2 cellular contexts compared by ENCODE assay signal in genomic region chr1:6035719-6036118, GRCh38.
TF ChIP-seq lines count a peak whose summit lies in the region.

No MANE protein-coding gene starts in this region.

TF ChIP-seq in HCT116, 20 proteins besides CTCF, POLR2A, EP300 and RAD21:
- TF ChIP-seq, protein P1, sequence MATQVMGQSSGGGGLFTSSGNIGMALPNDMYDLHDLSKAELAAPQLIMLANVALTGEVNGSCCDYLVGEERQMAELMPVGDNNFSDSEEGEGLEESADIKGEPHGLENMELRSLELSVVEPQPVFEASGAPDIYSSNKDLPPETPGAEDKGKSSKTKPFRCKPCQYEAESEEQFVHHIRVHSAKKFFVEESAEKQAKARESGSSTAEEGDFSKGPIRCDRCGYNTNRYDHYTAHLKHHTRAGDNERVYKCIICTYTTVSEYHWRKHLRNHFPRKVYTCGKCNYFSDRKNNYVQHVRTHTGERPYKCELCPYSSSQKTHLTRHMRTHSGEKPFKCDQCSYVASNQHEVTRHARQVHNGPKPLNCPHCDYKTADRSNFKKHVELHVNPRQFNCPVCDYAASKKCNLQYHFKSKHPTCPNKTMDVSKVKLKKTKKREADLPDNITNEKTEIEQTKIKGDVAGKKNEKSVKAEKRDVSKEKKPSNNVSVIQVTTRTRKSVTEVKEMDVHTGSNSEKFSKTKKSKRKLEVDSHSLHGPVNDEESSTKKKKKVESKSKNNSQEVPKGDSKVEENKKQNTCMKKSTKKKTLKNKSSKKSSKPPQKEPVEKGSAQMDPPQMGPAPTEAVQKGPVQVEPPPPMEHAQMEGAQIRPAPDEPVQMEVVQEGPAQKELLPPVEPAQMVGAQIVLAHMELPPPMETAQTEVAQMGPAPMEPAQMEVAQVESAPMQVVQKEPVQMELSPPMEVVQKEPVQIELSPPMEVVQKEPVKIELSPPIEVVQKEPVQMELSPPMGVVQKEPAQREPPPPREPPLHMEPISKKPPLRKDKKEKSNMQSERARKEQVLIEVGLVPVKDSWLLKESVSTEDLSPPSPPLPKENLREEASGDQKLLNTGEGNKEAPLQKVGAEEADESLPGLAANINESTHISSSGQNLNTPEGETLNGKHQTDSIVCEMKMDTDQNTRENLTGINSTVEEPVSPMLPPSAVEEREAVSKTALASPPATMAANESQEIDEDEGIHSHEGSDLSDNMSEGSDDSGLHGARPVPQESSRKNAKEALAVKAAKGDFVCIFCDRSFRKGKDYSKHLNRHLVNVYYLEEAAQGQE (IDR thresholded peaks at IDR 0.05; ENCODE audit: low read depth), result no peak

TF ChIP-seq in HEK293T, 16 proteins besides CTCF, POLR2A, EP300 and RAD21:
- TF ChIP-seq FOXA1 (IDR thresholded peaks at IDR 0.05) (no peak), FOXM1 (IDR thresholded peaks at IDR 0.05; ENCODE audit: borderline replicate concordance) (no peak), CTBP1 (IDR thresholded peaks at IDR 0.05; ENCODE audit: borderline replicate concordance) (no peak), ELF4 (IDR thresholded peaks at IDR 0.05) (no peak), SUZ12 (IDR thresholded peaks at IDR 0.05) (no peak), TARDBP (IDR thresholded peaks at IDR 0.05) (no peak), SP1 (IDR thresholded peaks at IDR 0.05) (no peak), LEF1 (IDR thresholded peaks at IDR 0.05; ENCODE audit: borderline replicate concordance) (no peak), HDGF (IDR thresholded peaks at IDR 0.05; ENCODE audit: borderline replicate concordance) (no peak), L3MBTL2 (conservative IDR thresholded peaks at IDR 0.05) (no peak), BHLHE40 (IDR thresholded peaks at IDR 0.05; ENCODE audit: borderline replicate concordance) (no peak), NFRKB (IDR thresholded peaks at IDR 0.05) (no peak), ZNF384 (IDR thresholded peaks at IDR 0.05) (no peak), FOXK2 (IDR thresholded peaks at IDR 0.05) (no peak)
- TF ChIP-seq, protein P2, sequence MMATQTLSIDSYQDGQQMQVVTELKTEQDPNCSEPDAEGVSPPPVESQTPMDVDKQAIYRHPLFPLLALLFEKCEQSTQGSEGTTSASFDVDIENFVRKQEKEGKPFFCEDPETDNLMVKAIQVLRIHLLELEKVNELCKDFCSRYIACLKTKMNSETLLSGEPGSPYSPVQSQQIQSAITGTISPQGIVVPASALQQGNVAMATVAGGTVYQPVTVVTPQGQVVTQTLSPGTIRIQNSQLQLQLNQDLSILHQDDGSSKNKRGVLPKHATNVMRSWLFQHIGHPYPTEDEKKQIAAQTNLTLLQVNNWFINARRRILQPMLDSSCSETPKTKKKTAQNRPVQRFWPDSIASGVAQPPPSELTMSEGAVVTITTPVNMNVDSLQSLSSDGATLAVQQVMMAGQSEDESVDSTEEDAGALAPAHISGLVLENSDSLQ (IDR thresholded peaks at IDR 0.05), result no peak
